ENCODE assay signal across 22 cellular contexts in genomic region chr11:77438487-77438886, GRCh38. TPM values are rescaled to one million over a fixed set of nuclear protein-coding genes. Genes with fewer than 3 reads are reported as not detected.
DNase-seq lines count a peak whose midpoint lies in the region; ATAC-seq and TF ChIP-seq lines count a peak whose summit lies in the region.
"Had no signal": no experiment of that assay in that cellular context is flagged by ENCODE, and none has a peak within 500 bp of the region (broad histone marks: within the 10 kb centered on the region; RNA-seq: fewer than 3 reads in every experiment).

No MANE protein-coding gene starts in this region.

- H3K36me3 Mint-ChIP-seq in H9 (ENCODE audit: insufficient read depth in 1 of 3, low read depth in 3 of 3): no peaks in the 10 kb centered on the region; a peak in 2 of 7 replicates

- no peak overlapping the region for H3K23ac ChIP-seq in H9 (ENCODE audit: insufficient read length, low read depth, low read length)

- H3K4me3 ChIP-seq in GM08714 (ENCODE audit: low read length) (peak overlapping the region; percentile 21; the same call in 1 of the 2 replicates), GM23248 (no peak overlapping the region)
- H3K4me3 ChIP-seq: cardiac muscle cell, PC-9, suprapubic skin had no signal

- no peak overlapping the region for H4K91ac ChIP-seq in H9 (ENCODE audit: insufficient read length, low read depth, low read length)

- H4K20me1 ChIP-seq in H9 (ENCODE audit: control insufficient read depth, insufficient read depth, insufficient read length) (no peaks in the 10 kb centered on the region), GM23248 (ENCODE audit: insufficient read depth) (no peaks in the 10 kb centered on the region)

- H3K4me2 ChIP-seq in H9 (ENCODE audit: insufficient read depth, insufficient read length, low read length) (no peak overlapping the region), GM23248 (ENCODE audit: unreplicated experiment) (no peak overlapping the region)
- H3K4me2 ChIP-seq: PC-9 had no signal

- no CpG with 5 or more reads among the region's 2 CpGs for WGBS in H9 (ENCODE audit: extremely low coverage, insufficient read length, low lambda C conversion rate)
- 61 to 74% methylated on average over 2 of the region's 2 CpGs for WGBS in GM23248 (ENCODE audit: low coverage in 1 of 2, low lambda C conversion rate in 2 of 2, missing lambda C conversion rate in 2 of 2), 2 experiments

- H3K9me3 Mint-ChIP-seq in H9: no peaks in the 10 kb centered on the region
- H3K9me3 Mint-ChIP-seq: dendritic cell treated with granulocyte-macrophage colony-stimulating factor and Interleukin-4, amounts not matched to agents 40 ng/mL and 50 ng/mL, for 4 days; T-helper 1 cell treated with Interleukin-12 subunit alpha and Interleukin-12 subunit beta and Interleukin-4 antibody, amounts not matched to agents 30 μg/mL and 1 μg/mL, for 36 hours had no signal

- no peak for DNase-seq in medulla oblongata (ENCODE audit: extremely low spot score)
- no peak for DNase-seq in H9
- DNase-seq in GM23248: no peak
- DNase-seq in KG1 (lab: John Stamatoyannopoulos, UW): no peak
- DNase-seq: activated CD4-positive, alpha-beta T cell treated with anti-CD3 and anti-CD28 coated beads, Interleukin-2, amount 50 U/mL, for 1 hour; activated CD8-positive, alpha-beta memory T cell treated with anti-CD3 and anti-CD28 coated beads, Interleukin-2, amount 50 U/mL, for 48 hours; activated gamma-delta T cell; DMS53; NCI-H1694; NCI-H774; nucleus accumbens; PC-9; retina had no signal

- no peak overlapping the region for H2AK5ac ChIP-seq in H9 (ENCODE audit: insufficient read length, low read length)

- H3K18ac ChIP-seq in H9 (ENCODE audit: insufficient read length, low read depth, low read length): no peak overlapping the region

- H2BK12ac ChIP-seq in H9 (ENCODE audit: insufficient read length, low read depth, low read length): no peak overlapping the region

- H3T11ph ChIP-seq in H9 (ENCODE audit: low read length): no peak overlapping the region

- no peak overlapping the region for H3K4me3 Mint-ChIP-seq in H9
- H3K4me3 Mint-ChIP-seq: dendritic cell treated with granulocyte-macrophage colony-stimulating factor and Interleukin-4, amounts not matched to agents 40 ng/mL and 50 ng/mL, for 4 days; T-helper 1 cell treated with Interleukin-12 subunit alpha and Interleukin-12 subunit beta and Interleukin-4 antibody, amounts not matched to agents 30 μg/mL and 1 μg/mL, for 36 hours had no signal

- no peaks in the 10 kb centered on the region for H3K36me3 ChIP-seq in GM23248 (ENCODE audit: low read depth)
- H3K36me3 ChIP-seq: cardiac muscle cell, suprapubic skin had no signal

- in situ Hi-C loops in GM23248 (cut with MboI): no loop called here

- no peaks in the 10 kb centered on the region for H3K79me1 ChIP-seq in H9 (ENCODE audit: insufficient read depth, low read depth, low read length, poor library complexity, severe bottlenecking)

- no peak overlapping the region for H4K5ac ChIP-seq in H9 (ENCODE audit: insufficient read length, low read depth, low read length)

- no peak for TF ChIP-seq CTCF in H9 (conservative IDR thresholded peaks at IDR 0.05)

- no peak overlapping the region for H2BK120ac ChIP-seq in H9 (ENCODE audit: low read depth, low read length, poor library complexity, severe bottlenecking)

- H3K9me3 ChIP-seq in H9 (ENCODE audit: control insufficient read depth, low read depth, low read length): no peaks in the 10 kb centered on the region
- no peaks in the 10 kb centered on the region for H3K9me3 ChIP-seq in GM23248 (ENCODE audit: low read depth)
- H3K9me3 ChIP-seq: suprapubic skin had no signal

- peak; percentile 46 for ATAC-seq in GM19395 (IDR thresholded peaks at IDR 0.05; ENCODE audit: unreplicated experiment)
- peak; percentile 49 for ATAC-seq in HG02870 (IDR thresholded peaks at IDR 0.05; ENCODE audit: unreplicated experiment)
- peak; percentile 47 for ATAC-seq in HG03571 (IDR thresholded peaks at IDR 0.05; ENCODE audit: unreplicated experiment)

- no peak overlapping the region for H2BK20ac ChIP-seq in H9 (ENCODE audit: low read depth, low read length, poor library complexity, severe bottlenecking)

- H3K27ac ChIP-seq in H9 (ENCODE audit: insufficient read length, low read depth, low read length) (no peak overlapping the region), GM23248 (no peak overlapping the region)
- H3K27ac ChIP-seq: cardiac muscle cell, PC-9, suprapubic skin, VCaP had no signal

- H3K4me1 ChIP-seq in H9 (ENCODE audit: insufficient read depth, low read length) (peaks cover 9% of the 10 kb centered on the region), GM23248 (ENCODE audit: insufficient read depth) (no peaks in the 10 kb centered on the region)
- H3K4me1 ChIP-seq: suprapubic skin had no signal

- H4K8ac ChIP-seq in H9 (replicated peaks; ENCODE audit: insufficient read length, low read depth, low read length): no peak overlapping the region

- no peak overlapping the region for H2BK5ac ChIP-seq in H9 (ENCODE audit: insufficient read length, low read length)

- no peak overlapping the region; a peak in 1 of 7 replicates for H3K27ac Mint-ChIP-seq in H9
- H3K27ac Mint-ChIP-seq: dendritic cell treated with granulocyte-macrophage colony-stimulating factor and Interleukin-4, amounts not matched to agents 40 ng/mL and 50 ng/mL, for 4 days; T-helper 1 cell treated with Interleukin-12 subunit alpha and Interleukin-12 subunit beta and Interleukin-4 antibody, amounts not matched to agents 30 μg/mL and 1 μg/mL, for 36 hours had no signal

- H3K4ac ChIP-seq in H9 (ENCODE audit: low read depth, low read length): no peak overlapping the region

- H2BK15ac ChIP-seq in H9 (ENCODE audit: low read depth, low read length): no peak overlapping the region

- peaks cover 23% of the 10 kb centered on the region for H3K79me2 ChIP-seq in H9 (ENCODE audit: insufficient read depth, low read length)
- H3K79me2 ChIP-seq in GM23248 (ENCODE audit: insufficient read depth): no peaks in the 10 kb centered on the region

- H3K9ac ChIP-seq in H9 (ENCODE audit: extremely low read depth, insufficient read length, low read length): no peak overlapping the region
- no peak overlapping the region for H3K9ac ChIP-seq in GM23248

- H3K56ac ChIP-seq in H9 (ENCODE audit: insufficient read length, low read depth, low read length): no peak overlapping the region

- H3K14ac ChIP-seq in H9 (ENCODE audit: insufficient read depth, low read length): no peak overlapping the region

- peaks cover 24 to 49% of the 10 kb centered on the region in 2 experiments for H3K4me1 Mint-ChIP-seq in H9

- H3K27me3 ChIP-seq in H9 (ENCODE audit: insufficient read depth, low read length) (no peaks in the 10 kb centered on the region), GM23248 (replicated peaks; ENCODE audit: insufficient read depth) (peaks cover 43% of the 10 kb centered on the region)
- H3K27me3 ChIP-seq: cardiac muscle cell, suprapubic skin had no signal

- H2AFZ ChIP-seq in H9 (ENCODE audit: low read length) (no peak overlapping the region), GM23248 (no peak overlapping the region)
- H2AFZ ChIP-seq: PC-9 had no signal

- no peaks in the 10 kb centered on the region for H3K9me2 ChIP-seq in GM23248 (ENCODE audit: insufficient read depth)

- H3F3A ChIP-seq in GM23248 (ENCODE audit: insufficient read depth): no peaks in the 10 kb centered on the region

- H3K27me3 Mint-ChIP-seq in H9 (ENCODE audit: low read depth): no peaks in the 10 kb centered on the region
- H3K27me3 Mint-ChIP-seq: dendritic cell treated with granulocyte-macrophage colony-stimulating factor and Interleukin-4, amounts not matched to agents 40 ng/mL and 50 ng/mL, for 4 days had no signal

- H3K23me2 ChIP-seq in H9 (ENCODE audit: insufficient read length, low read depth, low read length, poor library complexity, severe bottlenecking): no peaks in the 10 kb centered on the region

RNA-seq across cellular contexts. Expression of gene PAK1, which starts 35.4 kb away (rescaled TPM):
- 120 and 122 TPM in 2 replicates for total RNA-seq in H9 (2021)
- 20.3 and 42.2 TPM in 2 replicates for total RNA-seq in GM23248 (2014; rRNA removed; shearing (Covaris generic))
- polyA plus RNA-seq in GM23248 (2016; fragmentation: Nextera tagmentation; extraction: Ambion mirVana): 21.0 and 23.8 TPM in 2 replicates
